In genomic region chr7:112596260-112596659, GRCh38 we compare ENCODE assay signal across 1 cellular context.
TF ChIP-seq lines count a peak whose summit lies in the region.

No MANE protein-coding gene starts in this region.

TF ChIP-seq in SK-N-SH treated with all-trans-retinoic acid at 6 μM for 48 hours, 23 proteins besides CTCF, POLR2A, EP300 and RAD21 (continued from another document):
- TF ChIP-seq TCF4 (CRISPR knock-in tag; IDR thresholded peaks at IDR 0.05; ENCODE audit: borderline replicate concordance) (peak; percentile 77; the same call in 1 of the 2 replicates), ZC3H10 (CRISPR knock-in tag; IDR thresholded peaks at IDR 0.05) (peak; percentile 98), ISL1 (CRISPR knock-in tag; IDR thresholded peaks at IDR 0.05) (peak; percentile 100), ZFP3 (CRISPR knock-in tag; IDR thresholded peaks at IDR 0.05) (no peak), GLIS3 (CRISPR knock-in tag; IDR thresholded peaks at IDR 0.05) (no peak), ZNF70 (CRISPR knock-in tag; IDR thresholded peaks at IDR 0.05) (no peak), CREB5 (CRISPR knock-in tag; IDR thresholded peaks at IDR 0.05; ENCODE audit: low read depth) (peak; percentile 90; the same call in 1 of the 2 replicates), TOX (CRISPR knock-in tag; IDR thresholded peaks at IDR 0.05; ENCODE audit: borderline replicate concordance) (peak; percentile 99), ZNF8 (CRISPR knock-in tag; IDR thresholded peaks at IDR 0.05) (peak; percentile 41; the same call in 1 of the 2 replicates), ZFP30 (CRISPR knock-in tag; IDR thresholded peaks at IDR 0.05) (0 out of 2 replicates have a peak, but pooled peaks have one; percentile 6)
- TF ChIP-seq, protein P1, sequence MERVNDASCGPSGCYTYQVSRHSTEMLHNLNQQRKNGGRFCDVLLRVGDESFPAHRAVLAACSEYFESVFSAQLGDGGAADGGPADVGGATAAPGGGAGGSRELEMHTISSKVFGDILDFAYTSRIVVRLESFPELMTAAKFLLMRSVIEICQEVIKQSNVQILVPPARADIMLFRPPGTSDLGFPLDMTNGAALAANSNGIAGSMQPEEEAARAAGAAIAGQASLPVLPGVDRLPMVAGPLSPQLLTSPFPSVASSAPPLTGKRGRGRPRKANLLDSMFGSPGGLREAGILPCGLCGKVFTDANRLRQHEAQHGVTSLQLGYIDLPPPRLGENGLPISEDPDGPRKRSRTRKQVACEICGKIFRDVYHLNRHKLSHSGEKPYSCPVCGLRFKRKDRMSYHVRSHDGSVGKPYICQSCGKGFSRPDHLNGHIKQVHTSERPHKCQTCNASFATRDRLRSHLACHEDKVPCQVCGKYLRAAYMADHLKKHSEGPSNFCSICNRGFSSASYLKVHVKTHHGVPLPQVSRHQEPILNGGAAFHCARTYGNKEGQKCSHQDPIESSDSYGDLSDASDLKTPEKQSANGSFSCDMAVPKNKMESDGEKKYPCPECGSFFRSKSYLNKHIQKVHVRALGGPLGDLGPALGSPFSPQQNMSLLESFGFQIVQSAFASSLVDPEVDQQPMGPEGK (CRISPR knock-in tag; IDR thresholded peaks at IDR 0.05; ENCODE audit: borderline replicate concordance), result peak; percentile 99
